22 cellular contexts compared by ENCODE assay signal in genomic region chr7:150612925-150613324, GRCh38. TPM values are rescaled to one million over a fixed set of nuclear protein-coding genes. Genes with fewer than 3 reads are reported as not detected.
"Had no signal": no experiment of that assay in that cellular context is flagged by ENCODE, and none has a peak within 500 bp of the region (broad histone marks: within the 10 kb centered on the region; RNA-seq: fewer than 3 reads in every experiment).

No MANE protein-coding gene starts in this region.

- H3K9me3 Mint-ChIP-seq: memory B cell had no signal

- H3K36me3 Mint-ChIP-seq: memory B cell had no signal

- H3K27me3 Mint-ChIP-seq: memory B cell had no signal

- H3K27ac Mint-ChIP-seq: memory B cell, nephron progenitor cell had no signal

- DNase-seq: activated CD4-positive, alpha-beta T cell treated with anti-CD3 and anti-CD28 coated beads, Interleukin-2, amount 50 U/mL, for 48 hours; activated gamma-delta T cell; adrenal gland; brain microvascular endothelial cell; caudate nucleus; dermis blood vessel endothelial cell; effector CD8-positive, alpha-beta T cell; erythroblast; foreskin fibroblast; left colon; nephron progenitor cell; pancreas; psoas muscle; right cardiac atrium; SIG-M5; stimulated activated CD4-positive, alpha-beta T cell treated with anti-CD3 and anti-CD28 coated beads, Interleukin-4, amount 100 ng/mL, for 24 hours; stimulated activated naive CD8-positive, alpha-beta T cell treated with anti-CD3 and anti-CD28 coated beads, Interleukin-15, Interleukin-2, amounts not matched to agents 100 U/mL and 50 U/mL, for 24 hours; thyroid gland; upper lobe of right lung had no signal

- H3K4me1 Mint-ChIP-seq: memory B cell, nephron progenitor cell had no signal

- ATAC-seq: left colon; pancreas; psoas muscle; right cardiac atrium; SK-N-SH treated with all-trans-retinoic acid at 6 μM for 48 hours; stimulated activated naive CD8-positive, alpha-beta T cell treated with anti-CD3 and anti-CD28 coated beads, Interleukin-15, Interleukin-2, amounts not matched to agents 100 U/mL and 50 U/mL, for 24 hours; upper lobe of right lung had no signal

- H3K4me3 Mint-ChIP-seq: memory B cell, nephron progenitor cell had no signal

RNA-seq across cellular contexts. Expression of gene GIMAP4, which starts 45.7 kb away (rescaled TPM):
- total RNA-seq: fibroblast of lung had no signal
